Comparison of ENCODE assay signal across 29 cellular contexts in genomic region chr4:2822461-2823300, GRCh38. TPM values are rescaled to one million over a fixed set of nuclear protein-coding genes. Genes with fewer than 3 reads are reported as not detected.
DNase-seq lines count a peak whose midpoint lies in the region; ATAC-seq, FAIRE-seq and TF ChIP-seq lines count a peak whose summit lies in the region.
"Had no signal": no experiment of that assay in that cellular context is flagged by ENCODE, and none has a peak within 500 bp of the region (broad histone marks: within the 10 kb centered on the region; RNA-seq: fewer than 3 reads in every experiment).

No MANE protein-coding gene starts in this region.

- CTCF ChIA-PET in RWPE1 (lab: Yijun Ruan, JAX), result no interaction called here

- H3K4me1 Mint-ChIP-seq in natural killer cell, result peaks cover 31 to 69% of the 10 kb centered on the region in 2 donors
- peaks cover 26 to 55% of the 10 kb centered on the region in 2 donors for H3K4me1 Mint-ChIP-seq in stimulated activated naive B cell treated with anti-CD40 and anti-IgM and Interleukin-4, amounts not matched to agents 10 μg/mL and 1 μg/mL and 100 μg/mL, for 72 hours

- POLR2A ChIA-PET in RWPE1 (lab: Yijun Ruan, JAX; ENCODE audit: low non-redundant PET), result no interaction called here

- no peak for TF ChIP-seq POLR2A in esophagus squamous epithelium (IDR thresholded peaks at IDR 0.05)

- H3K36me3 Mint-ChIP-seq in natural killer cell, result no peaks in the 10 kb centered on the region
- peaks cover 39 to 60% of the 10 kb centered on the region in 2 donors for H3K36me3 Mint-ChIP-seq in stimulated activated naive B cell treated with anti-CD40 and anti-IgM and Interleukin-4, amounts not matched to agents 10 μg/mL and 1 μg/mL and 100 μg/mL, for 72 hours

- peak; percentile 4 for DNase-seq in BE2C
- no peak for DNase-seq in RWPE1 (ENCODE audit: low spot score)
- peak; percentile 19 for DNase-seq in left cardiac atrium
- no peak for DNase-seq in natural killer cell
- no peak for DNase-seq in RCC 7860 (ENCODE audit: low spot score)
- no peak for DNase-seq in stimulated activated naive B cell treated with anti-CD40 and anti-IgM and Interleukin-4, amounts not matched to agents 10 μg/mL and 1 μg/mL and 100 μg/mL, for 72 hours
- DNase-seq in esophagus squamous epithelium (lab: John Stamatoyannopoulos, UW), result no peak
- DNase-seq: activated CD4-positive, alpha-beta memory T cell treated with anti-CD3 and anti-CD28 coated beads, Interleukin-2, amount 10 ng/mL, durations not matched to agents 7 days and 5 days; activated CD4-positive, alpha-beta T cell treated with anti-CD3 and anti-CD28 coated beads for 1 hour; activated effector memory CD4-positive, alpha-beta T cell treated with anti-CD3 and anti-CD28 coated beads, Interleukin-2, amount 50 U/mL, for 16 hours; activated T-cell treated with anti-CD3 and anti-CD28 coated beads for 4 hours; cerebellar nuclear complex; COR-L47; DMS79 treated with DMSO at 0.1 percent for 48 hours; effector CD4-positive, alpha-beta T cell; HCEC 1CT; KBM-7; NCI-H1417 treated with DMSO at 0.1 percent for 48 hours; NCI-H2081 treated with DMSO at 0.1 percent for 48 hours; NCI-H226; SK-N-SH; stimulated activated CD4-positive, alpha-beta T cell treated with anti-CD3 and anti-CD28 coated beads, Interleukin-1b, Interleukin-23, amount 100 ng/mL, for 48 hours; stimulated activated CD8-positive, alpha-beta memory T cell treated with anti-CD3 and anti-CD28 coated beads, Interleukin-4, amount 100 ng/mL, for 48 hours; T-helper 17 cell; trophoblast cell had no signal

- H3K4me3 ChIP-seq in BE2C (ENCODE audit: low read depth, low read length) (no peak overlapping the region), esophagus squamous epithelium (no peak overlapping the region)

- no peak for FAIRE-seq in RCC 7860 (lab: Jason Lieb, UNC)
- FAIRE-seq: HTR-8/SVneo, small intestine had no signal

- no peaks in the 10 kb centered on the region for H3K36me3 ChIP-seq in BE2C
- peaks cover 24 to 70% (median 27%) of the 10 kb centered on the region in 3 donors for H3K36me3 ChIP-seq in esophagus squamous epithelium

- H3K27me3 ChIP-seq in BE2C (no peaks in the 10 kb centered on the region), esophagus squamous epithelium (no peaks in the 10 kb centered on the region)

- TF ChIP-seq CTCF in BE2C (IDR thresholded peaks at IDR 0.05; ENCODE audit: low read depth, low read length), result no peak
- TF ChIP-seq CTCF in RWPE1 (conservative IDR thresholded peaks at IDR 0.05; ENCODE audit: low read depth), result no peak
- TF ChIP-seq CTCF in natural killer cell (IDR thresholded peaks at IDR 0.05), result no peak
- no peak for TF ChIP-seq CTCF in esophagus squamous epithelium (IDR thresholded peaks at IDR 0.05)

- H3K9me3 Mint-ChIP-seq in natural killer cell, result no peaks in the 10 kb centered on the region
- H3K9me3 Mint-ChIP-seq in stimulated activated naive B cell treated with anti-CD40 and anti-IgM and Interleukin-4, amounts not matched to agents 10 μg/mL and 1 μg/mL and 100 μg/mL, for 72 hours, result no peaks in the 10 kb centered on the region
- H3K9me3 Mint-ChIP-seq: memory B cell had no signal

- no peaks in the 10 kb centered on the region for H3K27me3 Mint-ChIP-seq in natural killer cell (ENCODE audit: low read depth in 2 of 2)
- H3K27me3 Mint-ChIP-seq in stimulated activated naive B cell treated with anti-CD40 and anti-IgM and Interleukin-4, amounts not matched to agents 10 μg/mL and 1 μg/mL and 100 μg/mL, for 72 hours, result no peaks in the 10 kb centered on the region
- H3K27me3 Mint-ChIP-seq: activated CD4-positive, alpha-beta memory T cell treated with anti-CD3 and anti-CD28 coated beads, Interleukin-2, amount 10 ng/mL, durations not matched to agents 7 days and 5 days; memory B cell; T-helper 17 cell had no signal

- intact Hi-C loops in left cardiac atrium (cut with DNase I), result no loop called here
- intact Hi-C loops in natural killer cell (cut with micrococcal nuclease), result no loop called here
- intact Hi-C loops in esophagus squamous epithelium (cut with DNase I), result no loop called here

- H3K9me3 ChIP-seq in BE2C, result no peaks in the 10 kb centered on the region
- no peaks in the 10 kb centered on the region for H3K9me3 ChIP-seq in esophagus squamous epithelium
- H3K9me3 ChIP-seq: SK-N-SH had no signal

- ATAC-seq in left cardiac atrium (no peak), natural killer cell (no peak), GM19035 (IDR thresholded peaks at IDR 0.05; ENCODE audit: unreplicated experiment) (no peak)
- ATAC-seq in stimulated activated naive B cell treated with anti-CD40 and anti-IgM and Interleukin-4, amounts not matched to agents 10 μg/mL and 1 μg/mL and 100 μg/mL, for 72 hours (replicated peaks), result no peak
- ATAC-seq: T-helper 17 cell had no signal

- H3K27ac ChIP-seq in RWPE1 (peak overlapping the region; percentile 72), esophagus squamous epithelium (no peak overlapping the region)

- H3K4me1 ChIP-seq in BE2C (no peaks in the 10 kb centered on the region), esophagus squamous epithelium (peaks cover 8 to 23% (median 15%) of the 10 kb centered on the region in 3 donors)

- H3K27ac Mint-ChIP-seq in natural killer cell, result peak overlapping the region; percentile 72 to 76
- no peak overlapping the region for H3K27ac Mint-ChIP-seq in stimulated activated naive B cell treated with anti-CD40 and anti-IgM and Interleukin-4, amounts not matched to agents 10 μg/mL and 1 μg/mL and 100 μg/mL, for 72 hours
- H3K27ac Mint-ChIP-seq: activated CD4-positive, alpha-beta memory T cell treated with anti-CD3 and anti-CD28 coated beads, Interleukin-2, amount 10 ng/mL, durations not matched to agents 7 days and 5 days; memory B cell had no signal

- no peak overlapping the region for H3K4me3 Mint-ChIP-seq in natural killer cell
- no peak overlapping the region for H3K4me3 Mint-ChIP-seq in stimulated activated naive B cell treated with anti-CD40 and anti-IgM and Interleukin-4, amounts not matched to agents 10 μg/mL and 1 μg/mL and 100 μg/mL, for 72 hours
- H3K4me3 Mint-ChIP-seq: activated CD4-positive, alpha-beta memory T cell treated with anti-CD3 and anti-CD28 coated beads, Interleukin-2, amount 10 ng/mL, durations not matched to agents 7 days and 5 days; memory B cell; T-helper 17 cell had no signal

- WGBS in esophagus squamous epithelium, 2 donors, result 93 to 94% methylated on average over 21 to 23 of the region's 23 CpGs

RNA-seq across cellular contexts. Expression of gene ADD1, which starts 21.0 kb away (rescaled TPM):
- polyA plus RNA-seq in BE2C (2012; ENCODE audit: insufficient read depth, insufficient read length, low read depth), result 184 TPM
- total RNA-seq in left cardiac atrium, result 100 to 1,000 TPM; 200 to 209 TPM
- total RNA-seq in natural killer cell, result 100 to 1,000 TPM; 383 to 465 (median 452) TPM
- 100 to 1,000 TPM in 2 of 4 donors, 10 to 100 TPM in 2; 81.7 to 144 (median 103) TPM for total RNA-seq in esophagus squamous epithelium

RNA-seq across cellular contexts. Expression of gene SH3BP2, which starts 29.8 kb away (rescaled TPM):
- polyA plus RNA-seq in BE2C (2012; ENCODE audit: insufficient read depth, insufficient read length, low read depth), result 35.4 TPM
- total RNA-seq in left cardiac atrium (10 to 100 TPM; 28.3 to 28.5 TPM), natural killer cell (100 to 1,000 TPM; 213 to 283 (median 221) TPM), esophagus squamous epithelium (10 to 100 TPM; 13.5 to 36.8 (median 34.0) TPM)

Comparison
In these comparisons a context has a peak if more than half of its experiments do, and no peak if none do; other contexts are left out.
1. DNase-seq: peak in BE2C (single experiment) and left cardiac atrium (single experiment); none in RWPE1 (single experiment), natural killer cell (single experiment), RCC 7860 (single experiment), stimulated activated naive B cell treated with anti-CD40 and anti-IgM and Interleukin-4, amounts not matched to agents 10 μg/mL and 1 μg/mL and 100 μg/mL, for 72 hours (single experiment) and esophagus squamous epithelium (single experiment).
2. RNA of gene SH3BP2, which starts 29.8 kb away (total RNA-seq): 213 to 283 TPM in natural killer cell; 13.5 to 36.8 TPM in esophagus squamous epithelium and 28.3 to 28.5 TPM in left cardiac atrium; every median in the first group is over 4 times any median in the second.